In the genomic region with DNA sequence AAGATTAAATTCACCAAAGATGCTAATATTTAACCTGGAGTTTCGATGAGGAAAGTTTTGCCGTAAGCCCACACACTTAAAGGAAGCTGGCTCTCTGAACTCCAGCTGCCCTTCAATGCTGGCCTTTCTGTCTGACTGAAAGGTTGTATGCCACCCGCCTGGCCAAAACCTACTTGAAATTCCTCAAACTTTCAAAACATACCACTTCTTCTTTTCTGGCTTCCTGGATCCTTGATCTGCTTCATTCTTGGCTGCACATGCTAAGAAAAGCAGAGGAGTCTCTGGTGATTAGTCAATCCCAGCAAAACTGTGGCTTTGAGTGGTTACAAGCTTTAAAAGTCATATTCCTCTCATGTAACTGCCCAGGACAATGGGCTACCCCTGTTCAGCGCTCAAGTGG, we compare ENCODE assay signal across 15 cellular contexts.
DNase-seq lines count a peak whose midpoint lies in the region; ATAC-seq, FAIRE-seq and TF ChIP-seq lines count a peak whose summit lies in the region.
"Had no signal": no experiment of that assay in that cellular context is flagged by ENCODE, and none has a peak within 500 bp of the region (broad histone marks: within the 10 kb centered on the region; RNA-seq: fewer than 3 reads in every experiment).

No MANE protein-coding gene starts in this region.

- no peaks in the 10 kb centered on the region for H3K36me3 ChIP-seq in endothelial cell of umbilical vein (ENCODE audit: control insufficient read depth in 2 of 2, extremely low read depth in 1 of 2, insufficient read depth in 2 of 2, low read length in 2 of 2)
- no peaks in the 10 kb centered on the region for H3K36me3 ChIP-seq in esophagus squamous epithelium
- H3K36me3 ChIP-seq: MG63, sigmoid colon had no signal

- H3K4me1 ChIP-seq in endothelial cell of umbilical vein (ENCODE audit: control insufficient read depth, extremely low read depth, insufficient read depth, low read length) = peaks cover 54% of the 10 kb centered on the region
- H3K4me1 ChIP-seq in esophagus squamous epithelium = no peaks in the 10 kb centered on the region
- H3K4me1 ChIP-seq: sigmoid colon had no signal

- no peaks in the 10 kb centered on the region for H3K27me3 ChIP-seq in endothelial cell of umbilical vein (ENCODE audit: control insufficient read depth in 2 of 2, insufficient read depth in 2 of 2, low read length in 2 of 2)
- H3K27me3 ChIP-seq in esophagus squamous epithelium = peaks cover 0 to 5% (median 0%) of the 10 kb centered on the region in 4 donors
- H3K27me3 ChIP-seq: MG63, sigmoid colon had no signal

- H4K20me1 ChIP-seq in endothelial cell of umbilical vein (replicated peaks; ENCODE audit: control insufficient read depth, extremely low read depth, insufficient read depth, low read length) = no peaks in the 10 kb centered on the region

- dilution Hi-C loops in endothelial cell of umbilical vein (cut with MboI; ENCODE audit: extremely low pct_ligation_motif_present, low sequenced_read_pairs) = no loop called here

- DNase-seq in endothelial cell of umbilical vein (ENCODE audit: low read depth, low spot score) = peak; percentile 3
- no peak for DNase-seq in GM19240 (ENCODE audit: insufficient read length, low spot score)
- no peak for DNase-seq in esophagus squamous epithelium (lab: John Stamatoyannopoulos, UW)
- no peak for DNase-seq in NCI-H748 treated with DMSO at 0.1 percent for 48 hours (lab: John Stamatoyannopoulos, UW)
- DNase-seq in stimulated activated CD8-positive, alpha-beta memory T cell treated with anti-CD3 and anti-CD28 coated beads, Interleukin-4, amount 100 ng/mL, for 48 hours = no peak
- DNase-seq: activated T-cell treated with anti-CD3 and anti-CD28 coated beads, Interleukin-2, amount 50 U/mL, for 1 hour; CD4-positive, alpha-beta T cell; MG63; sigmoid colon; stimulated activated naive CD8-positive, alpha-beta T cell treated with anti-CD3 and anti-CD28 coated beads, Interleukin-15, Interleukin-2, amounts not matched to agents 100 U/mL and 50 U/mL, for 24 hours; T-cell had no signal

- no peak for TF ChIP-seq POLR2A in endothelial cell of umbilical vein (IDR thresholded peaks at IDR 0.05; ENCODE audit: low read depth, low read length)
- no peak for TF ChIP-seq POLR2A in esophagus squamous epithelium (IDR thresholded peaks at IDR 0.05)

- no peak overlapping the region for H2AFZ ChIP-seq in endothelial cell of umbilical vein (ENCODE audit: low read depth, low read length)

- BruUV-seq in endothelial cell of umbilical vein (replicated peaks; lab: Mats Ljungman, UMichigan) = no TSS peak

- H3K4me2 ChIP-seq in endothelial cell of umbilical vein (ENCODE audit: insufficient read depth, low read length) = no peak overlapping the region

- H3K79me2 ChIP-seq in endothelial cell of umbilical vein (ENCODE audit: control insufficient read depth, insufficient read depth, low read length) = no peaks in the 10 kb centered on the region

- WGBS in esophagus squamous epithelium, 2 donors = 58 to 86% methylated on average over 4 of the region's 4 CpGs

- no peak overlapping the region for H3K9ac ChIP-seq in endothelial cell of umbilical vein (replicated peaks; ENCODE audit: extremely low read depth, insufficient read depth, low read length)

- CTCF ChIA-PET in endothelial cell of umbilical vein (lab: Charles Lee) = interaction anchor here (1.3 to 3.0 kb wide), 2 partner anchors 28 to 91 kb away, joined by 6 to 8 read pairs; no protein-coding TSS in a partner anchor

- H3K4me3 ChIP-seq in endothelial cell of umbilical vein (replicated peaks in 1 of 3; ENCODE audit: insufficient read depth in 1 of 3, low read depth in 1 of 3, low read length in 3 of 3) = no peak overlapping the region
- H3K4me3 ChIP-seq in esophagus squamous epithelium = no peak overlapping the region
- H3K4me3 ChIP-seq: MG63, sigmoid colon had no signal

- POLR2A ChIA-PET in endothelial cell of umbilical vein (lab: Charles Lee) = no interaction called here

- FAIRE-seq in endothelial cell of umbilical vein (lab: Jason Lieb, UNC) = no peak
- FAIRE-seq: keratinocyte had no signal

- no peak for TF ChIP-seq CTCF in endothelial cell of umbilical vein (IDR thresholded peaks at IDR 0.05; ENCODE audit: extremely low read depth in 1 of 2, insufficient read depth in 1 of 2, low read depth in 1 of 2, low read length in 2 of 2)
- no peak for TF ChIP-seq CTCF in esophagus squamous epithelium (IDR thresholded peaks at IDR 0.05)

- ATAC-seq in GM18498 (IDR thresholded peaks at IDR 0.05; ENCODE audit: unreplicated experiment) (peak; percentile 54), GM21528 (IDR thresholded peaks at IDR 0.05; ENCODE audit: low FRiP score, unreplicated experiment) (peak; percentile 79), HG03432 (IDR thresholded peaks at IDR 0.05; ENCODE audit: unreplicated experiment) (peak; percentile 77)
- ATAC-seq: stimulated activated naive CD8-positive, alpha-beta T cell treated with anti-CD3 and anti-CD28 coated beads, Interleukin-15, Interleukin-2, amounts not matched to agents 100 U/mL and 50 U/mL, for 24 hours; T-cell had no signal

- no peaks in the 10 kb centered on the region for H3K9me3 ChIP-seq in endothelial cell of umbilical vein (replicated peaks; ENCODE audit: control insufficient read depth, insufficient read depth, low read length)
- no peaks in the 10 kb centered on the region for H3K9me3 ChIP-seq in esophagus squamous epithelium
- H3K9me3 ChIP-seq: MG63, sigmoid colon had no signal

- intact Hi-C loops in endothelial cell of umbilical vein (cut with micrococcal nuclease) (no loop called here), esophagus squamous epithelium (cut with DNase I) (no loop called here)

- H3K9me1 ChIP-seq in endothelial cell of umbilical vein (replicated peaks; ENCODE audit: control insufficient read depth, extremely low read depth, insufficient read depth, low read length) = no peaks in the 10 kb centered on the region

- H3K27ac ChIP-seq in endothelial cell of umbilical vein (ENCODE audit: insufficient read depth, low read depth, low read length) (no peak overlapping the region), esophagus squamous epithelium (no peak overlapping the region)
- H3K27ac ChIP-seq: sigmoid colon had no signal

TF ChIP-seq in endothelial cell of umbilical vein, 7 proteins besides CTCF, POLR2A, EP300 and RAD21:
- TF ChIP-seq MAX (IDR thresholded peaks at IDR 0.05; ENCODE audit: insufficient read depth, insufficient read length) = no peak
- no peak for TF ChIP-seq POLR2AphosphoS5 (IDR thresholded peaks at IDR 0.05; ENCODE audit: insufficient read depth, low read depth, low read length)
- TF ChIP-seq FOS (IDR thresholded peaks at IDR 0.05; ENCODE audit: borderline replicate concordance, insufficient read depth, low read length) = no peak
- no peak for TF ChIP-seq GATA2 (IDR thresholded peaks at IDR 0.05; ENCODE audit: insufficient read depth, insufficient read length, low read depth, low read length)
- no peak for TF ChIP-seq EZH2 (IDR thresholded peaks at IDR 0.05; ENCODE audit: borderline replicate concordance, low read depth, low read length, severe bottlenecking)
- no peak for TF ChIP-seq JUN (IDR thresholded peaks at IDR 0.05; ENCODE audit: borderline replicate concordance, insufficient read depth, insufficient read length, low read depth)
- no peak for TF ChIP-seq MYC (IDR thresholded peaks at IDR 0.05; ENCODE audit: low read depth, low read length)
TF ChIP-seq in endothelial cell of umbilical vein: peak in this region for 0.
